Comparison of ENCODE assay signal across 25 cellular contexts in genomic region chr7:100687740-100688592, GRCh38. TPM values are rescaled to one million over a fixed set of nuclear protein-coding genes. Genes with fewer than 3 reads are reported as not detected.
DNase-seq lines count a peak whose midpoint lies in the region; ATAC-seq, FAIRE-seq and TF ChIP-seq lines count a peak whose summit lies in the region.
"Had no signal": no experiment of that assay in that cellular context is flagged by ENCODE, and none has a peak within 500 bp of the region (broad histone marks: within the 10 kb centered on the region; RNA-seq: fewer than 3 reads in every experiment).

No MANE protein-coding gene starts in this region.

- no peak for TF ChIP-seq POLR2A in GM12892 (IDR thresholded peaks at IDR 0.05; ENCODE audit: low read depth, low read length)

- FAIRE-seq in GM12892 (lab: Jason Lieb, UNC), result no peak

- peak overlapping the region in 8 of 11 experiments; percentile 23 to 67 (median 44); a peak in 12 of 22 replicates for H3K27ac ChIP-seq in BLaER1 treated with 17β-estradiol and CSF1 and Interleukin-3, amounts not matched to agents 10 nM and 100 nM
- H3K27ac ChIP-seq in osteoblast (ENCODE audit: low read depth, low read length), result no peak overlapping the region

- peaks cover 56 to 76% (median 62%) of the 10 kb centered on the region in 11 experiments for H3K36me3 ChIP-seq in BLaER1 treated with 17β-estradiol and CSF1 and Interleukin-3, amounts not matched to agents 10 nM and 100 nM
- H3K36me3 ChIP-seq in osteoblast (ENCODE audit: insufficient read depth, low read length), result peaks cover 11% of the 10 kb centered on the region

- H3K79me2 ChIP-seq in osteoblast (ENCODE audit: insufficient read depth, low read length), result peaks cover 54% of the 10 kb centered on the region

- peaks cover 47 to 54% (median 49%) of the 10 kb centered on the region in 10 experiments for H3K4me1 ChIP-seq in BLaER1 treated with 17β-estradiol and CSF1 and Interleukin-3, amounts not matched to agents 10 nM and 100 nM
- peaks cover 11% of the 10 kb centered on the region for H3K4me1 ChIP-seq in osteoblast (ENCODE audit: insufficient read depth, low read length)

- peak overlapping the region; percentile 10 to 70 (median 56); a peak in 16 of 22 replicates for H3K9ac ChIP-seq in BLaER1 treated with 17β-estradiol and CSF1 and Interleukin-3, amounts not matched to agents 10 nM and 100 nM

- no peak overlapping the region for H3K4me3 ChIP-seq in BLaER1 treated with 17β-estradiol and CSF1 and Interleukin-3, amounts not matched to agents 10 nM and 100 nM
- H3K4me3 ChIP-seq in choroid plexus epithelial cell (ENCODE audit: low read depth, low read length), result no peak overlapping the region
- no peak overlapping the region for H3K4me3 ChIP-seq in osteoblast (ENCODE audit: insufficient read depth, low read length)
- H3K4me3 ChIP-seq: GM23338, mucosa of descending colon had no signal

- H3K27me3 ChIP-seq in BLaER1 treated with 17β-estradiol and CSF1 and Interleukin-3, amounts not matched to agents 10 nM and 100 nM, result no peaks in the 10 kb centered on the region
- no peaks in the 10 kb centered on the region for H3K27me3 ChIP-seq in osteoblast (ENCODE audit: insufficient read depth, low read length)

- no peak for ATAC-seq in GM21447 (IDR thresholded peaks at IDR 0.05; ENCODE audit: unreplicated experiment)
- no peak for ATAC-seq in HG03460 (IDR thresholded peaks at IDR 0.05; ENCODE audit: unreplicated experiment)
- ATAC-seq: activated CD4-positive, alpha-beta T cell treated with anti-CD3 and anti-CD28 coated beads for 36 hours; GM23338; mucosa of descending colon; PC-3; sciatic nerve had no signal

- peak overlapping the region in 10 of 11 experiments; percentile 85 to 99 (median 98); a peak in 18 of 22 replicates for H3K4me2 ChIP-seq in BLaER1 treated with 17β-estradiol and CSF1 and Interleukin-3, amounts not matched to agents 10 nM and 100 nM
- no peak overlapping the region for H3K4me2 ChIP-seq in osteoblast (ENCODE audit: insufficient read depth, low read length)
- H3K4me2 ChIP-seq: GM23338 had no signal

- no peak for TF ChIP-seq CTCF in choroid plexus epithelial cell (conservative IDR thresholded peaks at IDR 0.05; ENCODE audit: low read depth, low read length)
- TF ChIP-seq CTCF in osteoblast (IDR thresholded peaks at IDR 0.05; ENCODE audit: extremely low read depth, low read depth, low read length), result no peak

- peaks cover 87 to 100% (median 95%) of the 10 kb centered on the region in 11 experiments for H4K20me1 ChIP-seq in BLaER1 treated with 17β-estradiol and CSF1 and Interleukin-3, amounts not matched to agents 10 nM and 100 nM
- peaks cover 54% of the 10 kb centered on the region for H4K20me1 ChIP-seq in osteoblast (ENCODE audit: insufficient read depth, low read length)

- no peaks in the 10 kb centered on the region for H3K9me3 ChIP-seq in BLaER1 treated with 17β-estradiol and CSF1 and Interleukin-3, amounts not matched to agents 10 nM and 100 nM (replicated peaks in 1 of 11)
- H3K9me3 ChIP-seq in osteoblast (ENCODE audit: low read depth, low read length), result no peaks in the 10 kb centered on the region
- H3K9me3 ChIP-seq: mucosa of descending colon had no signal

- DNase-seq in GM12892 (ENCODE audit: insufficient read length) (peak; percentile 14), choroid plexus epithelial cell (ENCODE audit: low read depth) (peak; percentile 34), osteoblast (ENCODE audit: insufficient read length, low spot score, missing footprints) (peak; percentile 96)
- no peak for DNase-seq in stimulated activated CD4-positive, alpha-beta T cell treated with anti-CD3 and anti-CD28 coated beads, Interleukin-15, amount 100 ng/mL, for 24 hours
- DNase-seq: activated CD4-positive, alpha-beta T cell treated with anti-CD3 and anti-CD28 coated beads for 36 hours; activated naive CD8-positive, alpha-beta T cell treated with anti-CD3 and anti-CD28 coated beads, Interleukin-2, amount 10 ng/mL, durations not matched to agents 7 days and 5 days; AML-193; effector CD8-positive, alpha-beta T cell; GF-D8; hypothalamus; kidney glomerular epithelial cell; mucosa of descending colon; NCI-H1105; NCI-H2171; NCI-H748 treated with DMSO at 0.1 percent for 48 hours; occipital lobe; PC-3; stimulated activated CD4-positive, alpha-beta T cell treated with anti-CD3 and anti-CD28 coated beads, Interleukin-2, amount 100 ng/mL, for 24 hours; T1000 had no signal

- no peak overlapping the region for H2AFZ ChIP-seq in osteoblast (ENCODE audit: low read length)
- H2AFZ ChIP-seq: GM23338 had no signal

RNA-seq across cellular contexts. Expression of gene GIGYF1, which starts 6.1 kb away (rescaled TPM):
- 11.9 TPM for polyA plus RNA-seq in GM12892 (2012; ENCODE audit: missing spikeins)
- total RNA-seq in osteoblast, result 28.9 and 29.3 TPM in 2 replicates

RNA-seq across cellular contexts. Expression of gene GNB2, which starts 14.4 kb away (rescaled TPM):
- 102 TPM for polyA plus RNA-seq in GM12892 (2012; ENCODE audit: missing spikeins)
- 72.7 and 84.6 TPM in 2 replicates for total RNA-seq in osteoblast

RNA-seq across cellular contexts. Expression of gene POP7, which starts 18.0 kb away (rescaled TPM):
- 32.7 TPM for polyA plus RNA-seq in GM12892 (2012; ENCODE audit: missing spikeins)
- 25.7 and 27.1 TPM in 2 replicates for total RNA-seq in osteoblast

RNA-seq across cellular contexts. Expression of gene ACTL6B, which starts 31.7 kb away (rescaled TPM):
- not detected for polyA plus RNA-seq in GM12892 (2012; ENCODE audit: missing spikeins)
- total RNA-seq in osteoblast, result not detected in 2 replicates
- total RNA-seq: activated CD4-positive, alpha-beta T cell treated with anti-CD3 and anti-CD28 coated beads for 36 hours; activated naive CD8-positive, alpha-beta T cell treated with anti-CD3 and anti-CD28 coated beads, Interleukin-2, amount 10 ng/mL, durations not matched to agents 7 days and 5 days; LHCN-M2; PC-3; sciatic nerve had no signal

RNA-seq across cellular contexts. Expression of gene EPO, which starts 32.3 kb away (rescaled TPM):
- polyA plus RNA-seq in GM12892 (2012; ENCODE audit: missing spikeins), result not detected
- not detected in 2 replicates for total RNA-seq in osteoblast
- total RNA-seq: activated CD4-positive, alpha-beta T cell treated with anti-CD3 and anti-CD28 coated beads for 36 hours; GM23338; mucosa of descending colon; occipital lobe; PC-3; sciatic nerve had no signal
